8 cellular contexts compared by ENCODE assay signal in genomic region chr2:96145028-96145939, GRCh38. TPM values are rescaled to one million over a fixed set of nuclear protein-coding genes. Genes with fewer than 3 reads are reported as not detected.
A peak's percentile ranks its signal among the peaks of the same experiment; 100 is the strongest.
DNase-seq lines count a peak whose midpoint lies in the region; ATAC-seq and TF ChIP-seq lines count a peak whose summit lies in the region.

Gene DUSP2 (minus strand): TSS chr2:96145440. CDS start chr2:96145354, 86 bp downstream.

- H3K9me3 ChIP-seq in mucosa of descending colon = no peaks in the 10 kb centered on the region

- peak; percentile 100 for TF ChIP-seq POLR2A in GM18526 (IDR thresholded peaks at IDR 0.05; ENCODE audit: extremely low read depth, insufficient read length)

- TF ChIP-seq CTCF in AG04449 (IDR thresholded peaks at IDR 0.05; ENCODE audit: insufficient read depth, low read length, missing control alignments) = no peak
- TF ChIP-seq CTCF in mucosa of descending colon (IDR thresholded peaks at IDR 0.05) = no peak

- intact Hi-C loops in mucosa of descending colon (cut with DNase I, micrococcal nuclease) = no loop called here

- H3K36me3 ChIP-seq in mucosa of descending colon (ENCODE audit: low read depth) = no peaks in the 10 kb centered on the region

- ATAC-seq in HG03060 (IDR thresholded peaks at IDR 0.05; ENCODE audit: low read depth, unreplicated experiment) (peak; percentile 19), mucosa of descending colon (peak; percentile 77)

- POLR2A ChIA-PET in AG04449 (lab: Yijun Ruan, JAX) = interaction anchor here (0.6 to 1.3 kb wide), 5 partner anchors 8 to 63 kb away, joined by 3 to 4 read pairs (median 3); partner anchors contain the start of gene STARD7

- no peak for DNase-seq in AG04449 (ENCODE audit: low read depth, low spot score)
- DNase-seq in NCI-H526 treated with DMSO at 0.1 percent for 48 hours (lab: John Stamatoyannopoulos, UW) = peak; percentile 67
- peak; percentile 85 for DNase-seq in activated CD8-positive, alpha-beta memory T cell treated with anti-CD3 and anti-CD28 coated beads, Interleukin-2, amount 50 U/mL, for 1 hour (ENCODE audit: extremely low read depth)
- DNase-seq in epidermal melanocyte (ENCODE audit: insufficient read length, low spot score) = peak; percentile 59
- DNase-seq in mucosa of descending colon = peak; percentile 79 to 92 (median 87)
- DNase-seq in stimulated activated CD8-positive, alpha-beta memory T cell treated with anti-CD3 and anti-CD28 coated beads, Interleukin-4, amount 100 ng/mL, for 24 hours (ENCODE audit: low read depth) = peak; percentile 90

- H3K4me3 ChIP-seq in AG04449 (ENCODE audit: low read depth, low read length) (peak within 1 kb of the TSS; percentile 61), mucosa of descending colon (peak within 1 kb of the TSS; percentile 12)

- H3K4me1 ChIP-seq in mucosa of descending colon (ENCODE audit: low read depth) = peaks cover 13% of the 10 kb centered on the region

- CTCF ChIA-PET in AG04449 (lab: Yijun Ruan, JAX) = interaction anchor here (0.6 to 2.6 kb wide), 6 partner anchors 13 to 191 kb away, joined by 3 to 16 read pairs (median 4); partner anchors contain the start of gene NCAPH

RNA-seq across cellular contexts. Expression of gene DUSP2, which starts in this region (rescaled TPM):
- 1 to 10 TPM; 1.5 to 2.3 (median 1.6) TPM for total RNA-seq in mucosa of descending colon
